ENCODE assay signal across 1 cellular context in the genomic region with DNA sequence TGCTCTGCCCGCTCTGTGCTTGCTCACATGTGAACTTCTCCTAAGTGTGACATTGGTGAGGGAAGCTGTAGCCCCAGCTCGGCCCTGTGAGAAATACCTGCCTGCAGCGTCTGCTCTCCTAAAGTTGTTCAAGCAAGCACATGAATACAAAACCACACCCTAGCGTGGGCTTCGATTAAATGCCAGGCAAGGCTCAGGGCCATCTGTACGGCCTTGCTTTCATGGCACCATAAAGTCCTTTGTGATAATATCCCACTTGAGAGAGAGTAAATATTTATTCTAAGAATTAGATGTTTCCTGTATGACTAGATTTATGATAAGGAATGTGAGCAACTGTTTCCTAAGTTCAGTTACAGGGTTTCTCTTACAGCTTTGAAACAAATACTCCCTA.
TF ChIP-seq lines count a peak whose summit lies in the region.

No MANE protein-coding gene starts in this region.

TF ChIP-seq in HEK293, 187 proteins besides CTCF, POLR2A, EP300 and RAD21 (continued from another document):
- TF ChIP-seq, protein P1, sequence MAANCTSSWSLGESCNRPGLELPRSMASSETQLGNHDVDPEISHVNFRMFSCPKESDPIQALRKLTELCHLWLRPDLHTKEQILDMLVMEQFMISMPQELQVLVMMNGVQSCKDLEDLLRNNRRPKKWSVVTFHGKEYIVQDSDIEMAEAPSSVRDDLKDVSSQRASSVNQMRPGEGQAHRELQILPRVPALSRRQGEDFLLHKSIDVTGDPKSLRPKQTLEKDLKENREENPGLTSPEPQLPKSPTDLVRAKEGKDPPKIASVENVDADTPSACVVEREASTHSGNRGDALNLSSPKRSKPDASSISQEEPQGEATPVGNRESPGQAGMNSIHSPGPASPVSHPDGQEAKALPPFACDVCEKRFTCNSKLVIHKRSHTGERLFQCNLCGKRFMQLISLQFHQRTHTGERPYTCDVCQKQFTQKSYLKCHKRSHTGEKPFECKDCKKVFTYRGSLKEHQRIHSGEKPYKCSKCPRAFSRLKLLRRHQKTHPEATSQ (tag by site-specific recombination; IDR thresholded peaks at IDR 0.05), result no peak
- TF ChIP-seq ZNF654 (tag by site-specific recombination; IDR thresholded peaks at IDR 0.05; ENCODE audit: low read depth), result no peak
- no peak for TF ChIP-seq ZSCAN23 (tag by site-specific recombination; IDR thresholded peaks at IDR 0.05)
- TF ChIP-seq, protein P2, sequence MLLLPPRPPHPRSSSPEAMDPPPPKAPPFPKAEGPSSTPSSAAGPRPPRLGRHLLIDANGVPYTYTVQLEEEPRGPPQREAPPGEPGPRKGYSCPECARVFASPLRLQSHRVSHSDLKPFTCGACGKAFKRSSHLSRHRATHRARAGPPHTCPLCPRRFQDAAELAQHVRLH (tag by site-specific recombination; IDR thresholded peaks at IDR 0.05), result no peak; the same call in 1 of the 2 replicates
- no peak for TF ChIP-seq ZNF561 (tag by site-specific recombination; IDR thresholded peaks at IDR 0.05; ENCODE audit: borderline replicate concordance)
- no peak for TF ChIP-seq ZNF341 (tag by site-specific recombination; IDR thresholded peaks at IDR 0.05; ENCODE audit: low read depth)
- no peak for TF ChIP-seq ZNF610 (tag by site-specific recombination; IDR thresholded peaks at IDR 0.05; ENCODE audit: borderline replicate concordance)
- no peak for TF ChIP-seq ZNF530 (tag by site-specific recombination; IDR thresholded peaks at IDR 0.05; ENCODE audit: low read depth)
- TF ChIP-seq IKZF3 (tag by site-specific recombination; IDR thresholded peaks at IDR 0.05), result peak; percentile 33; the same call in 1 of the 2 replicates
- TF ChIP-seq RBAK (tag by site-specific recombination; IDR thresholded peaks at IDR 0.05), result no peak
- TF ChIP-seq ZBTB21 (tag by site-specific recombination; IDR thresholded peaks at IDR 0.05), result peak; percentile 37; the same call in 1 of the 2 replicates
- TF ChIP-seq, protein P3, sequence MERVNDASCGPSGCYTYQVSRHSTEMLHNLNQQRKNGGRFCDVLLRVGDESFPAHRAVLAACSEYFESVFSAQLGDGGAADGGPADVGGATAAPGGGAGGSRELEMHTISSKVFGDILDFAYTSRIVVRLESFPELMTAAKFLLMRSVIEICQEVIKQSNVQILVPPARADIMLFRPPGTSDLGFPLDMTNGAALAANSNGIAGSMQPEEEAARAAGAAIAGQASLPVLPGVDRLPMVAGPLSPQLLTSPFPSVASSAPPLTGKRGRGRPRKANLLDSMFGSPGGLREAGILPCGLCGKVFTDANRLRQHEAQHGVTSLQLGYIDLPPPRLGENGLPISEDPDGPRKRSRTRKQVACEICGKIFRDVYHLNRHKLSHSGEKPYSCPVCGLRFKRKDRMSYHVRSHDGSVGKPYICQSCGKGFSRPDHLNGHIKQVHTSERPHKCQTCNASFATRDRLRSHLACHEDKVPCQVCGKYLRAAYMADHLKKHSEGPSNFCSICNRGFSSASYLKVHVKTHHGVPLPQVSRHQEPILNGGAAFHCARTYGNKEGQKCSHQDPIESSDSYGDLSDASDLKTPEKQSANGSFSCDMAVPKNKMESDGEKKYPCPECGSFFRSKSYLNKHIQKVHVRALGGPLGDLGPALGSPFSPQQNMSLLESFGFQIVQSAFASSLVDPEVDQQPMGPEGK (tag by site-specific recombination; IDR thresholded peaks at IDR 0.05), result no peak
- TF ChIP-seq ZNF324 (tag by site-specific recombination; IDR thresholded peaks at IDR 0.05), result no peak
- no peak for TF ChIP-seq GFI1B (tag by site-specific recombination; IDR thresholded peaks at IDR 0.05)
- peak; percentile 65 for TF ChIP-seq ZNF366 (tag by site-specific recombination; conservative IDR thresholded peaks at IDR 0.05)
- TF ChIP-seq ZNF664 (tag by site-specific recombination; IDR thresholded peaks at IDR 0.05), result no peak
- peak; percentile 80 for TF ChIP-seq OSR2 (tag by site-specific recombination; IDR thresholded peaks at IDR 0.05)
- no peak for TF ChIP-seq ZNF571 (tag by site-specific recombination; IDR thresholded peaks at IDR 0.05)
- TF ChIP-seq, protein P4, sequence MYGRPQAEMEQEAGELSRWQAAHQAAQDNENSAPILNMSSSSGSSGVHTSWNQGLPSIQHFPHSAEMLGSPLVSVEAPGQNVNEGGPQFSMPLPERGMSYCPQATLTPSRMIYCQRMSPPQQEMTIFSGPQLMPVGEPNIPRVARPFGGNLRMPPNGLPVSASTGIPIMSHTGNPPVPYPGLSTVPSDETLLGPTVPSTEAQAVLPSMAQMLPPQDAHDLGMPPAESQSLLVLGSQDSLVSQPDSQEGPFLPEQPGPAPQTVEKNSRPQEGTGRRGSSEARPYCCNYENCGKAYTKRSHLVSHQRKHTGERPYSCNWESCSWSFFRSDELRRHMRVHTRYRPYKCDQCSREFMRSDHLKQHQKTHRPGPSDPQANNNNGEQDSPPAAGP (tag by site-specific recombination; IDR thresholded peaks at IDR 0.05), result no peak; the same call in 1 of the 2 replicates
- TF ChIP-seq, protein P5, sequence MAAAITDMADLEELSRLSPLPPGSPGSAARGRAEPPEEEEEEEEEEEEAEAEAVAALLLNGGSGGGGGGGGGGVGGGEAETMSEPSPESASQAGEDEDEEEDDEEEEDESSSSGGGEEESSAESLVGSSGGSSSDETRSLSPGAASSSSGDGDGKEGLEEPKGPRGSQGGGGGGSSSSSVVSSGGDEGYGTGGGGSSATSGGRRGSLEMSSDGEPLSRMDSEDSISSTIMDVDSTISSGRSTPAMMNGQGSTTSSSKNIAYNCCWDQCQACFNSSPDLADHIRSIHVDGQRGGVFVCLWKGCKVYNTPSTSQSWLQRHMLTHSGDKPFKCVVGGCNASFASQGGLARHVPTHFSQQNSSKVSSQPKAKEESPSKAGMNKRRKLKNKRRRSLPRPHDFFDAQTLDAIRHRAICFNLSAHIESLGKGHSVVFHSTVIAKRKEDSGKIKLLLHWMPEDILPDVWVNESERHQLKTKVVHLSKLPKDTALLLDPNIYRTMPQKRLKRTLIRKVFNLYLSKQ (tag by site-specific recombination; IDR thresholded peaks at IDR 0.05; ENCODE audit: borderline replicate concordance), result no peak
- peak; percentile 51; the same call in 1 of the 2 replicates for TF ChIP-seq KLF10 (tag by site-specific recombination; IDR thresholded peaks at IDR 0.05)
- no peak; the same call in 1 of the 2 replicates for TF ChIP-seq ZNF394 (tag by site-specific recombination; IDR thresholded peaks at IDR 0.05; ENCODE audit: borderline replicate concordance)
- no peak for TF ChIP-seq GLI4 (tag by site-specific recombination; IDR thresholded peaks at IDR 0.05)
- TF ChIP-seq, protein P6, sequence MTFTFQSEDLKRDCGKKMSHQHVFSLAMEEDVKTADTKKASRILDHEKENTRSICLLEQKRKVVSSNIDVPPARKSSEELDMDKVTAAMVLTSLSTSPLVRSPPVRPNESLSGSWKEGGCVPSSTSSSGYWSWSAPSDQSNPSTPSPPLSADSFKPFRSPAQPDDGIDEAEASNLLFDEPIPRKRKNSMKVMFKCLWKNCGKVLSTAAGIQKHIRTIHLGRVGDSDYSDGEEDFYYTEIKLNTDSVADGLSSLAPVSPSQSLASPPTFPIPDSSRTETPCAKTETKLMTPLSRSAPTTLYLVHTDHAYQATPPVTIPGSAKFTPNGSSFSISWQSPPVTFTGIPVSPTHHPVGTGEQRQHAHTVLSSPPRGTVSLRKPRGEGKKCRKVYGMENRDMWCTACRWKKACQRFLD (tag by site-specific recombination; IDR thresholded peaks at IDR 0.05), result no peak
- TF ChIP-seq, protein P7, sequence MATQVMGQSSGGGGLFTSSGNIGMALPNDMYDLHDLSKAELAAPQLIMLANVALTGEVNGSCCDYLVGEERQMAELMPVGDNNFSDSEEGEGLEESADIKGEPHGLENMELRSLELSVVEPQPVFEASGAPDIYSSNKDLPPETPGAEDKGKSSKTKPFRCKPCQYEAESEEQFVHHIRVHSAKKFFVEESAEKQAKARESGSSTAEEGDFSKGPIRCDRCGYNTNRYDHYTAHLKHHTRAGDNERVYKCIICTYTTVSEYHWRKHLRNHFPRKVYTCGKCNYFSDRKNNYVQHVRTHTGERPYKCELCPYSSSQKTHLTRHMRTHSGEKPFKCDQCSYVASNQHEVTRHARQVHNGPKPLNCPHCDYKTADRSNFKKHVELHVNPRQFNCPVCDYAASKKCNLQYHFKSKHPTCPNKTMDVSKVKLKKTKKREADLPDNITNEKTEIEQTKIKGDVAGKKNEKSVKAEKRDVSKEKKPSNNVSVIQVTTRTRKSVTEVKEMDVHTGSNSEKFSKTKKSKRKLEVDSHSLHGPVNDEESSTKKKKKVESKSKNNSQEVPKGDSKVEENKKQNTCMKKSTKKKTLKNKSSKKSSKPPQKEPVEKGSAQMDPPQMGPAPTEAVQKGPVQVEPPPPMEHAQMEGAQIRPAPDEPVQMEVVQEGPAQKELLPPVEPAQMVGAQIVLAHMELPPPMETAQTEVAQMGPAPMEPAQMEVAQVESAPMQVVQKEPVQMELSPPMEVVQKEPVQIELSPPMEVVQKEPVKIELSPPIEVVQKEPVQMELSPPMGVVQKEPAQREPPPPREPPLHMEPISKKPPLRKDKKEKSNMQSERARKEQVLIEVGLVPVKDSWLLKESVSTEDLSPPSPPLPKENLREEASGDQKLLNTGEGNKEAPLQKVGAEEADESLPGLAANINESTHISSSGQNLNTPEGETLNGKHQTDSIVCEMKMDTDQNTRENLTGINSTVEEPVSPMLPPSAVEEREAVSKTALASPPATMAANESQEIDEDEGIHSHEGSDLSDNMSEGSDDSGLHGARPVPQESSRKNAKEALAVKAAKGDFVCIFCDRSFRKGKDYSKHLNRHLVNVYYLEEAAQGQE (tag by site-specific recombination; IDR thresholded peaks at IDR 0.05), result no peak
- no peak for TF ChIP-seq ZNF76 (tag by site-specific recombination; IDR thresholded peaks at IDR 0.05; ENCODE audit: borderline replicate concordance, low read depth)
- peak; percentile 37; the same call in 1 of the 2 replicates for TF ChIP-seq KLF1 (tag by site-specific recombination; IDR thresholded peaks at IDR 0.05)
- TF ChIP-seq ZNF785 (tag by site-specific recombination; IDR thresholded peaks at IDR 0.05), result no peak
- TF ChIP-seq, protein P8, sequence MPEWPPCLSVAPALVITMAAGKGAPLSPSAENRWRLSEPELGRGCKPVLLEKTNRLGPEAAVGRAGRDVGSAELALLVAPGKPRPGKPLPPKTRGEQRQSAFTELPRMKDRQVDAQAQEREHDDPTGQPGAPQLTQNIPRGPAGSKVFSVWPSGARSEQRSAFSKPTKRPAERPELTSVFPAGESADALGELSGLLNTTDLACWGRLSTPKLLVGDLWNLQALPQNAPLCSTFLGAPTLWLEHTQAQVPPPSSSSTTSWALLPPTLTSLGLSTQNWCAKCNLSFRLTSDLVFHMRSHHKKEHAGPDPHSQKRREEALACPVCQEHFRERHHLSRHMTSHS (tag by site-specific recombination; IDR thresholded peaks at IDR 0.05), result no peak
- TF ChIP-seq, protein P9, sequence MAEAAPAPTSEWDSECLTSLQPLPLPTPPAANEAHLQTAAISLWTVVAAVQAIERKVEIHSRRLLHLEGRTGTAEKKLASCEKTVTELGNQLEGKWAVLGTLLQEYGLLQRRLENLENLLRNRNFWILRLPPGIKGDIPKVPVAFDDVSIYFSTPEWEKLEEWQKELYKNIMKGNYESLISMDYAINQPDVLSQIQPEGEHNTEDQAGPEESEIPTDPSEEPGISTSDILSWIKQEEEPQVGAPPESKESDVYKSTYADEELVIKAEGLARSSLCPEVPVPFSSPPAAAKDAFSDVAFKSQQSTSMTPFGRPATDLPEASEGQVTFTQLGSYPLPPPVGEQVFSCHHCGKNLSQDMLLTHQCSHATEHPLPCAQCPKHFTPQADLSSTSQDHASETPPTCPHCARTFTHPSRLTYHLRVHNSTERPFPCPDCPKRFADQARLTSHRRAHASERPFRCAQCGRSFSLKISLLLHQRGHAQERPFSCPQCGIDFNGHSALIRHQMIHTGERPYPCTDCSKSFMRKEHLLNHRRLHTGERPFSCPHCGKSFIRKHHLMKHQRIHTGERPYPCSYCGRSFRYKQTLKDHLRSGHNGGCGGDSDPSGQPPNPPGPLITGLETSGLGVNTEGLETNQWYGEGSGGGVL (tag by site-specific recombination; IDR thresholded peaks at IDR 0.05), result no peak
- TF ChIP-seq, protein P10, sequence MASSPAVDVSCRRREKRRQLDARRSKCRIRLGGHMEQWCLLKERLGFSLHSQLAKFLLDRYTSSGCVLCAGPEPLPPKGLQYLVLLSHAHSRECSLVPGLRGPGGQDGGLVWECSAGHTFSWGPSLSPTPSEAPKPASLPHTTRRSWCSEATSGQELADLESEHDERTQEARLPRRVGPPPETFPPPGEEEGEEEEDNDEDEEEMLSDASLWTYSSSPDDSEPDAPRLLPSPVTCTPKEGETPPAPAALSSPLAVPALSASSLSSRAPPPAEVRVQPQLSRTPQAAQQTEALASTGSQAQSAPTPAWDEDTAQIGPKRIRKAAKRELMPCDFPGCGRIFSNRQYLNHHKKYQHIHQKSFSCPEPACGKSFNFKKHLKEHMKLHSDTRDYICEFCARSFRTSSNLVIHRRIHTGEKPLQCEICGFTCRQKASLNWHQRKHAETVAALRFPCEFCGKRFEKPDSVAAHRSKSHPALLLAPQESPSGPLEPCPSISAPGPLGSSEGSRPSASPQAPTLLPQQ (tag by site-specific recombination; IDR thresholded peaks at IDR 0.05), result no peak
- TF ChIP-seq ZBTB20 (tag by site-specific recombination; IDR thresholded peaks at IDR 0.05), result no peak; the same call in 1 of the 2 replicates
- no peak for TF ChIP-seq ZNF202 (tag by site-specific recombination; IDR thresholded peaks at IDR 0.05; ENCODE audit: borderline replicate concordance)
- no peak for TF ChIP-seq HOXC10 (CRISPR knock-in tag; IDR thresholded peaks at IDR 0.05)
- TF ChIP-seq, protein P11, sequence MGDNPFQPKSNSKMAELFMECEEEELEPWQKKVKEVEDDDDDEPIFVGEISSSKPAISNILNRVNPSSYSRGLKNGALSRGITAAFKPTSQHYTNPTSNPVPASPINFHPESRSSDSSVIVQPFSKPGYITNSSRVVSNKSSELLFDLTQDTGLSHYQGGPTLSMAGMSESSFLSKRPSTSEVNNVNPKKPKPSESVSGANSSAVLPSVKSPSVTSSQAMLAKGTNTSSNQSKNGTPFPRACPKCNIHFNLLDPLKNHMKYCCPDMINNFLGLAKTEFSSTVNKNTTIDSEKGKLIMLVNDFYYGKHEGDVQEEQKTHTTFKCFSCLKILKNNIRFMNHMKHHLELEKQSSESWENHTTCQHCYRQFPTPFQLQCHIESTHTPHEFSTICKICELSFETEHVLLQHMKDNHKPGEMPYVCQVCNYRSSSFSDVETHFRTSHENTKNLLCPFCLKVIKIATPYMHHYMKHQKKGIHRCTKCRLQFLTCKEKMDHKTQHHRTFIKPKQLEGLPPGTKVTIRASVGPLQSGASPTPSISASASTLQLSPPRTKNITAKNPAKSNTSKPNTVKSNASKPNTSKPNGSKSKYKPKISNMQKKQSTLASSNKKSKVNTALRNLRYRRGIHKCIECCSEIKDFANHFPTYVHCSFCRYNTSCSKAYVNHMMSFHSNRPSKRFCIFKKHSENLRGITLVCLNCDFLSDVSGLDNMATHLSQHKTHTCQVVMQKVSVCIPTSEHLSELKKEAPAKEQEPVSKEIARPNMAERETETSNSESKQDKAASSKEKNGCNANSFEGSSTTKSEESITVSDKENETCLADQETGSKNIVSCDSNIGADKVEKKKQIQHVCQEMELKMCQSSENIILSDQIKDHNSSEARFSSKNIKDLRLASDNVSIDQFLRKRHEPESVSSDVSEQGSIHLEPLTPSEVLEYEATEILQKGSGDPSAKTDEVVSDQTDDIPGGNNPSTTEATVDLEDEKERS (tag by site-specific recombination; IDR thresholded peaks at IDR 0.05), result no peak
- no peak for TF ChIP-seq ZNF223 (tag by site-specific recombination; IDR thresholded peaks at IDR 0.05)
- no peak for TF ChIP-seq ZNF114 (tag by site-specific recombination; IDR thresholded peaks at IDR 0.05)
- TF ChIP-seq ZNF10 (tag by site-specific recombination; IDR thresholded peaks at IDR 0.05), result no peak
